In genomic region chr10:31157125-31157983, GRCh38 we compare ENCODE assay signal across 10 cellular contexts.
A peak's percentile ranks its signal among the peaks of the same experiment; 100 is the strongest.
DNase-seq lines count a peak whose midpoint lies in the region; ATAC-seq and TF ChIP-seq lines count a peak whose summit lies in the region.
"Had no signal": no experiment of that assay in that cellular context is flagged by ENCODE, and none has a peak within 500 bp of the region (broad histone marks: within the 10 kb centered on the region; RNA-seq: fewer than 3 reads in every experiment).

No MANE protein-coding gene starts in this region.

- H3K36me3 ChIP-seq in parathyroid adenoma (ENCODE audit: control insufficient read depth, insufficient read depth, low read length), result no peaks in the 10 kb centered on the region

- ATAC-seq in HG02763 (IDR thresholded peaks at IDR 0.05; ENCODE audit: unreplicated experiment) (no peak), HG02840 (IDR thresholded peaks at IDR 0.05; ENCODE audit: low FRiP score, unreplicated experiment) (no peak)
- ATAC-seq: effector memory CD8-positive, alpha-beta T cell had no signal

- H3K36me3 Mint-ChIP-seq in H9 (ENCODE audit: insufficient read depth in 1 of 3, low read depth in 3 of 3), result no peaks in the 10 kb centered on the region; a peak in 1 of 7 replicates

- H3K4me3 Mint-ChIP-seq in H9, result no peak overlapping the region
- H3K4me3 Mint-ChIP-seq: effector memory CD8-positive, alpha-beta T cell had no signal

- H3K27me3 Mint-ChIP-seq in H9 (ENCODE audit: low read depth), result no peaks in the 10 kb centered on the region; the same call in 1 of the 2 replicates
- H3K27me3 Mint-ChIP-seq: effector memory CD8-positive, alpha-beta T cell had no signal

- no peaks in the 10 kb centered on the region for H4K20me1 ChIP-seq in H9 (ENCODE audit: control insufficient read depth, insufficient read depth, insufficient read length)

- H3K18ac ChIP-seq in H9 (ENCODE audit: insufficient read length, low read depth, low read length), result no peak overlapping the region

- H3K79me1 ChIP-seq in H9 (ENCODE audit: insufficient read depth, low read depth, low read length, poor library complexity, severe bottlenecking), result no peaks in the 10 kb centered on the region

- H3K9ac ChIP-seq in parathyroid adenoma, result no peak overlapping the region
- H3K9ac ChIP-seq in H9 (ENCODE audit: extremely low read depth, insufficient read length, low read length), result no peak overlapping the region

- WGBS in H9 (ENCODE audit: extremely low coverage, insufficient read length, low lambda C conversion rate), result no CpG with 5 or more reads among the region's 18 CpGs

- H2BK15ac ChIP-seq in H9 (ENCODE audit: low read depth, low read length), result no peak overlapping the region

- H3K4me1 ChIP-seq in parathyroid adenoma, result no peaks in the 10 kb centered on the region
- no peaks in the 10 kb centered on the region; the same call in 1 of the 2 replicates for H3K4me1 ChIP-seq in H9 (ENCODE audit: insufficient read depth, low read length)

- no peak overlapping the region for H2AK5ac ChIP-seq in H9 (ENCODE audit: insufficient read length, low read length)

- DNase-seq in DMS153 (lab: John Stamatoyannopoulos, UW) (peak; percentile 24), NCI-H446 treated with DMSO at 0.1 percent for 48 hours (lab: John Stamatoyannopoulos, UW) (peak; percentile 96), fibroblast of the conjunctiva (ENCODE audit: low read depth) (peak; percentile 57), HuH-7.5 (ENCODE audit: low spot score) (no peak), H9 (no peak)
- DNase-seq: effector memory CD8-positive, alpha-beta T cell; T-helper 2 cell had no signal

- no peak overlapping the region for H3K4ac ChIP-seq in H9 (ENCODE audit: low read depth, low read length)

- H4K8ac ChIP-seq in H9 (replicated peaks; ENCODE audit: insufficient read length, low read depth, low read length), result no peak overlapping the region

- no peaks in the 10 kb centered on the region for H3K79me2 ChIP-seq in parathyroid adenoma
- H3K79me2 ChIP-seq in H9 (ENCODE audit: insufficient read depth, low read length), result no peaks in the 10 kb centered on the region

- peaks cover 4% of the 10 kb centered on the region for H3K9me3 ChIP-seq in parathyroid adenoma (ENCODE audit: control insufficient read depth, low read length)
- H3K9me3 ChIP-seq in H9 (ENCODE audit: control insufficient read depth, low read depth, low read length), result no peaks in the 10 kb centered on the region

- H3K27me3 ChIP-seq in parathyroid adenoma (ENCODE audit: control insufficient read depth, insufficient read depth, low read length), result no peaks in the 10 kb centered on the region
- H3K27me3 ChIP-seq in H9 (ENCODE audit: insufficient read depth, low read length), result no peaks in the 10 kb centered on the region

- H3K27ac Mint-ChIP-seq in H9, result no peak overlapping the region; a peak in 1 of 7 replicates
- H3K27ac Mint-ChIP-seq: effector memory CD8-positive, alpha-beta T cell had no signal

- H3K4me3 ChIP-seq in parathyroid adenoma (ENCODE audit: low read depth, low read length), result no peak overlapping the region

- no peak overlapping the region for H2BK120ac ChIP-seq in H9 (ENCODE audit: low read depth, low read length, poor library complexity, severe bottlenecking)

- H3K23ac ChIP-seq in H9 (ENCODE audit: insufficient read length, low read depth, low read length), result no peak overlapping the region

- H4K5ac ChIP-seq in H9 (ENCODE audit: insufficient read length, low read depth, low read length), result no peak overlapping the region

- H2BK20ac ChIP-seq in H9 (ENCODE audit: low read depth, low read length, poor library complexity, severe bottlenecking), result no peak overlapping the region

- TF ChIP-seq CTCF in parathyroid adenoma (IDR thresholded peaks at IDR 0.05), result no peak
- no peak for TF ChIP-seq CTCF in H9 (conservative IDR thresholded peaks at IDR 0.05)

- H3K23me2 ChIP-seq in H9 (ENCODE audit: insufficient read length, low read depth, low read length, poor library complexity, severe bottlenecking), result no peaks in the 10 kb centered on the region

- H3K4me2 ChIP-seq in parathyroid adenoma (ENCODE audit: low read length) (no peak overlapping the region), H9 (ENCODE audit: insufficient read depth, insufficient read length, low read length) (no peak overlapping the region)

- peaks cover 11 to 13% of the 10 kb centered on the region in 2 experiments for H3K4me1 Mint-ChIP-seq in H9

- no peak overlapping the region for H3K56ac ChIP-seq in H9 (ENCODE audit: insufficient read length, low read depth, low read length)

- H3K27ac ChIP-seq in parathyroid adenoma, result peak overlapping the region; percentile 33
- H3K27ac ChIP-seq in H9 (ENCODE audit: insufficient read length, low read depth, low read length), result no peak overlapping the region

- H2BK12ac ChIP-seq in H9 (ENCODE audit: insufficient read length, low read depth, low read length), result no peak overlapping the region

- H3K9me3 Mint-ChIP-seq in H9, result peaks cover 4% of the 10 kb centered on the region in 2 experiments; a peak in 3 of 5 replicates
- H3K9me3 Mint-ChIP-seq: effector memory CD8-positive, alpha-beta T cell had no signal

- no peak overlapping the region for H3T11ph ChIP-seq in H9 (ENCODE audit: low read length)

- no peak overlapping the region for H4K91ac ChIP-seq in H9 (ENCODE audit: insufficient read length, low read depth, low read length)

- H2BK5ac ChIP-seq in H9 (ENCODE audit: insufficient read length, low read length), result no peak overlapping the region

- peak overlapping the region; percentile 12 for H2AFZ ChIP-seq in parathyroid adenoma
- H2AFZ ChIP-seq in H9 (ENCODE audit: low read length), result no peak overlapping the region

- H3K14ac ChIP-seq in H9 (ENCODE audit: insufficient read depth, low read length), result no peak overlapping the region

Comparison
In these comparisons a context has a peak if more than half of its experiments do, and no peak if none do; other contexts are left out.
1. DNase-seq: peak in DMS153 (single experiment), NCI-H446 treated with DMSO at 0.1 percent for 48 hours (single experiment) and fibroblast of the conjunctiva (single experiment); none in HuH-7.5 (single experiment) and H9 (single experiment).